In the genomic region with DNA sequence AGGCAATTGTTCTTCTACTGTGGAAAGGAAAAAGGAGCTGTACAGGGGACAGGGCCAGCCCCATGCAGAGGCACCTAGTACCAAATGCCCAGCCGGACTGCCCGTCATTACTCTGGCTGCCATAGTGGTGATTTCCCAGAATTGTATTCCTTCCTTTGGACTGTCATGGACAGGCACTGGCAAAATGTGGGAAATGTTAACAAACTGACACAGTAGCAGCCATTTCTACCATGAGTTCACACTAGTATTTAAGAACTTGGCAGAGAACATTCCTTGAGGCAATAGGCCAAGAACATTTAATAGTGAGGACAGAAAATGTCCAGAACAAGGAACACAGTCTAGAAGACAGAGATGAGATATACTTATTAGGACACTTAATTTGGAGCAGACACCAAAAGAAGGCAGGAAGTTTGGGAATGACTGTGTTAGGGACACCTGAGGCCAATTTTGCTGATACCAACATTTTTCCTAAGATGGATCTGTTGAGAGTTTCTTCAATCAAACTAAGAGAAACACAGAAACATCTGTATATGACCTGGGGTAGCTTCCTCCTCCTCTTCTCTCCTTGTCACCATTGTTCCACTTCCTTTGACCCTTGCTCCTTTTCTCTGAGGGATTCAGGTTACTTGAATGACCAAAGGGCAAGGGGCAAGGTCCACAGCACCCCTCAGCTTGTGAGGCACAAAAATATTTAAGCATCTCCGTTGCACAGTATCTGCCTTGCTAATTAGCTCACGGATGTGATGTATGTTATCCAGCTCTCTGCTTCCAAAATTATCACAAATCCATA, we compare ENCODE assay signal across 19 cellular contexts. TPM values are rescaled to one million over a fixed set of nuclear protein-coding genes. Genes with fewer than 3 reads are reported as not detected.
DNase-seq lines count a peak whose midpoint lies in the region; ATAC-seq and TF ChIP-seq lines count a peak whose summit lies in the region.
"Had no signal": no experiment of that assay in that cellular context is flagged by ENCODE, and none has a peak within 500 bp of the region (broad histone marks: within the 10 kb centered on the region; RNA-seq: fewer than 3 reads in every experiment).

No MANE protein-coding gene starts in this region.

- H4K5ac ChIP-seq in mesendoderm (ENCODE audit: low read length), result no peak overlapping the region

- peak overlapping the region; percentile 87 for H3K18ac ChIP-seq in mesendoderm (ENCODE audit: low read length)

- H3K27ac Mint-ChIP-seq in endodermal cell (no peak overlapping the region), type B pancreatic cell (no peak overlapping the region)
- H3K27ac Mint-ChIP-seq: T-cell had no signal

- H3K9me3 Mint-ChIP-seq in endodermal cell (no peaks in the 10 kb centered on the region), type B pancreatic cell (no peaks in the 10 kb centered on the region)
- H3K9me3 Mint-ChIP-seq: brain, T-cell had no signal

- H3K27me3 Mint-ChIP-seq in endodermal cell (ENCODE audit: insufficient read depth), result no peaks in the 10 kb centered on the region
- H3K27me3 Mint-ChIP-seq in type B pancreatic cell, result no peaks in the 10 kb centered on the region
- H3K27me3 Mint-ChIP-seq: T-cell had no signal

- peaks cover 16% of the 10 kb centered on the region for H3K4me1 ChIP-seq in endodermal cell (ENCODE audit: control insufficient read depth, insufficient read depth, low read length)
- H3K4me1 ChIP-seq in mesendoderm (ENCODE audit: control insufficient read depth, low read depth, low read length), result peaks cover 24% of the 10 kb centered on the region
- peaks cover 26% of the 10 kb centered on the region for H3K4me1 ChIP-seq in stomach smooth muscle (ENCODE audit: control insufficient read depth, insufficient read depth, low read length)
- H3K4me1 ChIP-seq: BLaER1 had no signal

- H2BK120ac ChIP-seq in mesendoderm (ENCODE audit: low read depth, low read length), result no peak overlapping the region

- no peak overlapping the region for H3K4me3 Mint-ChIP-seq in endodermal cell
- H3K4me3 Mint-ChIP-seq in type B pancreatic cell, result no peak overlapping the region
- H3K4me3 Mint-ChIP-seq: brain, T-cell had no signal

- H3K79me2 ChIP-seq in mesendoderm (ENCODE audit: control insufficient read depth, insufficient read depth, low read length), result no peaks in the 10 kb centered on the region

- H3K36me3 Mint-ChIP-seq in endodermal cell (ENCODE audit: low read depth), result no peaks in the 10 kb centered on the region
- H3K36me3 Mint-ChIP-seq in type B pancreatic cell, result no peaks in the 10 kb centered on the region
- H3K36me3 Mint-ChIP-seq: brain, T-cell had no signal

- H3K9ac ChIP-seq in endodermal cell (ENCODE audit: extremely low read depth, low read length, poor library complexity, severe bottlenecking) (no peak overlapping the region), mesendoderm (ENCODE audit: low read length) (no peak overlapping the region), stomach smooth muscle (ENCODE audit: low read length in 2 of 2) (no peak overlapping the region)
- H3K9ac ChIP-seq: BLaER1, KMS-11 had no signal

- H2BK5ac ChIP-seq in mesendoderm (ENCODE audit: low read length), result peak overlapping the region; percentile 6

- DNase-seq in endodermal cell (no peak), mesendoderm (no peak), type B pancreatic cell (ENCODE audit: extremely low spot score, unreplicated experiment) (no peak)
- no peak for DNase-seq in stimulated activated naive CD4-positive, alpha-beta T cell treated with Interleukin-2 at 50 U/mL for 16 hours (lab: John Stamatoyannopoulos, UW)
- DNase-seq: activated CD4-positive, alpha-beta T cell treated with anti-CD3 and anti-CD28 coated beads, Interleukin-2, amount 50 U/mL, for 4 hours; activated naive CD4-positive, alpha-beta T cell treated with Interleukin-2 at 50 U/mL for 16 hours; DMS 273 treated with DMSO at 0.1 percent for 48 hours; hippocampal formation; NCI-H1048; NCI-H2081 treated with DMSO at 0.1 percent for 48 hours; NCI-H524 treated with DMSO at 0.1 percent for 48 hours; T-cell had no signal

- H2AK5ac ChIP-seq in mesendoderm (ENCODE audit: low read length), result no peak overlapping the region

- no peak overlapping the region for H3K4me2 ChIP-seq in mesendoderm (ENCODE audit: low read length)
- H3K4me2 ChIP-seq: BLaER1, KMS-11 had no signal

- peak overlapping the region; percentile 69 for H3K27ac ChIP-seq in VCaP
- H3K27ac ChIP-seq in endodermal cell (ENCODE audit: low read depth, low read length), result no peak overlapping the region
- H3K27ac ChIP-seq in mesendoderm (ENCODE audit: low read depth, low read length), result no peak overlapping the region
- peak overlapping the region; percentile 68 for H3K27ac ChIP-seq in stomach smooth muscle (ENCODE audit: low read length)
- H3K27ac ChIP-seq: BLaER1, KMS-11, neutrophil had no signal

- no peak overlapping the region for H2BK15ac ChIP-seq in mesendoderm (replicated peaks; ENCODE audit: low read depth)

- peak overlapping the region; percentile 26 for H3K4ac ChIP-seq in mesendoderm (ENCODE audit: low read depth, low read length)

- no peak overlapping the region for H3K56ac ChIP-seq in mesendoderm (ENCODE audit: low read length)

- no peak for ATAC-seq in HG02759 (IDR thresholded peaks at IDR 0.05; ENCODE audit: unreplicated experiment)
- ATAC-seq: T-cell had no signal

- no peak overlapping the region for H4K8ac ChIP-seq in mesendoderm (ENCODE audit: low read depth, low read length)

- H3K79me1 ChIP-seq in mesendoderm (ENCODE audit: low read length), result no peaks in the 10 kb centered on the region

- H3K36me3 ChIP-seq in endodermal cell (ENCODE audit: control insufficient read depth, insufficient read depth, low read length) (no peaks in the 10 kb centered on the region), mesendoderm (ENCODE audit: control insufficient read depth, insufficient read depth, low read length) (no peaks in the 10 kb centered on the region), stomach smooth muscle (ENCODE audit: control insufficient read depth in 2 of 2, insufficient read depth in 2 of 2, low read length in 2 of 2) (no peaks in the 10 kb centered on the region)
- H3K36me3 ChIP-seq: BLaER1, neutrophil had no signal

- no peak overlapping the region for H3K23ac ChIP-seq in mesendoderm (ENCODE audit: low read length)

- TF ChIP-seq CTCF in VCaP (conservative IDR thresholded peaks at IDR 0.05) (no peak), endodermal cell (conservative IDR thresholded peaks at IDR 0.05) (no peak), type B pancreatic cell (conservative IDR thresholded peaks at IDR 0.05) (no peak)

- H3K27me3 ChIP-seq in endodermal cell (ENCODE audit: control insufficient read depth, insufficient read depth, low read length, poor library complexity, severe bottlenecking) (no peaks in the 10 kb centered on the region), mesendoderm (ENCODE audit: insufficient read depth, low read length, poor library complexity) (no peaks in the 10 kb centered on the region), stomach smooth muscle (ENCODE audit: control insufficient read depth in 1 of 2, insufficient read depth in 2 of 2, low read length in 2 of 2) (no peaks in the 10 kb centered on the region)
- H3K27me3 ChIP-seq: BLaER1, neutrophil had no signal

- H3K4me3 ChIP-seq in endodermal cell (ENCODE audit: low read length), result peak overlapping the region; percentile 17
- H3K4me3 ChIP-seq in mesendoderm (ENCODE audit: low read length), result no peak overlapping the region
- H3K4me3 ChIP-seq in stomach smooth muscle (ENCODE audit: low read length in 2 of 2), result peak overlapping the region in 1 of 2 donors; percentile 35
- H3K4me3 ChIP-seq: BLaER1 had no signal

- H3K4me1 Mint-ChIP-seq in endodermal cell (peaks cover 64% of the 10 kb centered on the region), type B pancreatic cell (ENCODE audit: unreplicated experiment) (peaks cover 41% of the 10 kb centered on the region)

- H3K9me3 ChIP-seq in endodermal cell (ENCODE audit: control insufficient read depth, low read length), result no peaks in the 10 kb centered on the region
- no peaks in the 10 kb centered on the region for H3K9me3 ChIP-seq in stomach smooth muscle (ENCODE audit: control insufficient read depth in 2 of 2, low read length in 2 of 2)
- H3K9me3 ChIP-seq: BLaER1, neutrophil had no signal

- WGBS in endodermal cell (ENCODE audit: insufficient coverage in 1 of 2, insufficient read length in 1 of 2), 2 experiments, result 82 to 95% methylated on average over 3 to 4 of the region's 4 CpGs
- WGBS in mesendoderm (ENCODE audit: extremely low coverage, insufficient coverage, low lambda C conversion rate), result no CpG with 5 or more reads among the region's 4 CpGs

RNA-seq across cellular contexts. Expression of a gene that starts 14.9 kb away (rescaled TPM):
- total RNA-seq in endodermal cell, result under 1 TPM; 0.20 to 0.29 TPM
- 0.43 TPM for polyA plus RNA-seq in endodermal cell (2013, experiment 1 of 2)
- polyA plus RNA-seq in endodermal cell (2013, experiment 2 of 2), result 0.58 TPM
- polyA plus RNA-seq in mesendoderm (2013, experiment 1 of 2), result 0.41 TPM
- polyA plus RNA-seq in mesendoderm (2013, experiment 2 of 2), result 0.36 TPM
- 1.4 and 3.2 TPM in 2 replicates for total RNA-seq in type B pancreatic cell (ENCODE audit: low replicate concordance)

Comparison
In these comparisons a context has a peak if more than half of its experiments do, and no peak if none do; other contexts are left out.
1. H3K27ac ChIP-seq: peak in VCaP (single experiment) and stomach smooth muscle (single experiment); none in endodermal cell (single experiment) and mesendoderm (single experiment).